ENCODE assay signal across 11 cellular contexts in genomic region chr1:184743062-184743756, GRCh38. TPM values are rescaled to one million over a fixed set of nuclear protein-coding genes. Genes with fewer than 3 reads are reported as not detected.
DNase-seq lines count a peak whose midpoint lies in the region; ATAC-seq, FAIRE-seq and TF ChIP-seq lines count a peak whose summit lies in the region.
"Had no signal": no experiment of that assay in that cellular context is flagged by ENCODE, and none has a peak within 500 bp of the region (broad histone marks: within the 10 kb centered on the region; RNA-seq: fewer than 3 reads in every experiment).

No MANE protein-coding gene starts in this region.

- no peak for TF ChIP-seq POLR2A in GM12878 (IDR thresholded peaks at IDR 0.05; ENCODE audit: low read depth, low read length)

- H3K4me1 ChIP-seq in GM12878 (ENCODE audit: control insufficient read depth, insufficient read depth, low read length) (peaks cover 35% of the 10 kb centered on the region), heart right ventricle (peaks cover 3 to 40% (median 21%) of the 10 kb centered on the region in 9 donors), mesendoderm (ENCODE audit: control insufficient read depth, low read depth, low read length) (no peaks in the 10 kb centered on the region)
- H3K4me1 ChIP-seq: breast epithelium had no signal

- no peak overlapping the region for H2BK120ac ChIP-seq in mesendoderm (ENCODE audit: low read depth, low read length)

- H3K56ac ChIP-seq in mesendoderm (ENCODE audit: low read length) = no peak overlapping the region

- H4K5ac ChIP-seq in mesendoderm (ENCODE audit: low read length) = no peak overlapping the region

- intact Hi-C loops in GM12878 (cut with micrococcal nuclease; ENCODE audit: unreplicated experiment) = no loop called here
- intact Hi-C loops in heart right ventricle (cut with DNase I) = no loop called here

- in situ Hi-C loops in GM12878 (cut with MboI) = loop anchor here (25.0 kb wide), 1 partner anchor 1619 kb away; no protein-coding TSS in a partner anchor

- TF ChIP-seq RAD21 in GM12878 (IDR thresholded peaks at IDR 0.05; ENCODE audit: insufficient read depth, low read depth, low read length) = no peak

- TF ChIP-seq CTCF in GM12864 (IDR thresholded peaks at IDR 0.05; ENCODE audit: low read depth, low read length, missing control alignments) = no peak
- no peak for TF ChIP-seq CTCF in GM20000 (IDR thresholded peaks at IDR 0.05; ENCODE audit: extremely low read depth, missing control alignments)
- TF ChIP-seq CTCF in GM12878 (IDR thresholded peaks at IDR 0.05 in 2 of 3, conservative IDR thresholded peaks at IDR 0.05 in 1 of 3; ENCODE audit: control insufficient read depth in 2 of 3, extremely low read depth in 1 of 3, insufficient read depth in 1 of 3, low read depth in 3 of 3, low read length in 3 of 3) = no peak
- no peak for TF ChIP-seq CTCF in heart right ventricle (IDR thresholded peaks at IDR 0.05)
- TF ChIP-seq CTCF in omental fat pad (IDR thresholded peaks at IDR 0.05) = no peak

- peak overlapping the region; percentile 38; the same call in 1 of the 2 replicates for H3K9ac ChIP-seq in GM12878 (ENCODE audit: control insufficient read depth, insufficient read depth, low read length)
- no peak overlapping the region for H3K9ac ChIP-seq in mesendoderm (ENCODE audit: low read length)

- peak; percentile 45 for ATAC-seq in HG03460 (IDR thresholded peaks at IDR 0.05; ENCODE audit: unreplicated experiment)
- peak; percentile 74 for ATAC-seq in GM12878
- ATAC-seq in heart right ventricle = no peak
- no peak for ATAC-seq in omental fat pad (ENCODE audit: low FRiP score)

- H3K9me3 ChIP-seq in GM12878 (replicated peaks; ENCODE audit: control insufficient read depth, insufficient read depth, low read length) (no peaks in the 10 kb centered on the region), heart right ventricle (no peaks in the 10 kb centered on the region)
- H3K9me3 ChIP-seq: breast epithelium, neutrophil had no signal

- H2AK5ac ChIP-seq in mesendoderm (ENCODE audit: low read length) = no peak overlapping the region

- H3K27ac ChIP-seq in GM12878 (ENCODE audit: control insufficient read depth, insufficient read depth) (peak overlapping the region; percentile 71), heart right ventricle (peak overlapping the region in 1 of 10 donors; percentile 21), mesendoderm (ENCODE audit: low read depth, low read length) (no peak overlapping the region)
- H3K27ac ChIP-seq: breast epithelium, neutrophil had no signal

- no peak overlapping the region for H2BK15ac ChIP-seq in mesendoderm (replicated peaks; ENCODE audit: low read depth)

- peak overlapping the region; percentile 39 for H3K4me2 ChIP-seq in GM12878 (ENCODE audit: control insufficient read depth, insufficient read depth)
- H3K4me2 ChIP-seq in mesendoderm (ENCODE audit: low read length) = no peak overlapping the region

- SMC1A ChIA-PET in GM12878 (lab: Charles Lee; ENCODE audit: uncharacterized antibody, unreplicated experiment) = interaction anchor here (1.4 to 4.4 kb wide), 2 partner anchors 9 to 11 kb away, joined by 3 to 39 read pairs; partner anchors contain the start of gene EDEM3

- RAD21 ChIA-PET in GM12878 (lab: Charles Lee; ENCODE audit: unreplicated experiment) = interaction anchor here (0.9 to 2.3 kb wide), 4 partner anchors 9 to 425 kb away, joined by 3 to 11 read pairs (median 3); partner anchors contain the start of gene EDEM3

- TF ChIP-seq EP300 in GM12878 (IDR thresholded peaks at IDR 0.05; ENCODE audit: borderline replicate concordance in 1 of 2, control insufficient read depth in 1 of 2, low read depth in 2 of 2, low read length in 2 of 2) = peak; percentile 85 to 87

- WGBS in GM12878 (ENCODE audit: insufficient coverage, insufficient replicate concordance, low lambda C conversion rate, missing lambda C conversion rate) = 13% methylated on average over 2 of the region's 2 CpGs
- 83 to 90% methylated on average over 2 of the region's 2 CpGs for WGBS in heart right ventricle, 2 donors
- WGBS in mesendoderm (ENCODE audit: extremely low coverage, insufficient coverage, low lambda C conversion rate) = no CpG with 5 or more reads among the region's 2 CpGs

- H4K8ac ChIP-seq in mesendoderm (ENCODE audit: low read depth, low read length) = no peak overlapping the region

- DNase-seq in GM12864 (ENCODE audit: low read depth) (peak; percentile 72), GM20000 (ENCODE audit: low spot score) (peak; percentile 35), GM12878 (ENCODE audit: low read depth, low spot score) (peak; percentile 57), heart right ventricle (no peak), mesendoderm (no peak), omental fat pad (ENCODE audit: low spot score) (no peak), LoVo (ENCODE audit: low spot score) (no peak)
- DNase-seq: NCI-H1694 treated with DMSO at 0.1 percent for 48 hours had no signal

- H3K79me1 ChIP-seq in mesendoderm (ENCODE audit: low read length) = no peaks in the 10 kb centered on the region

- POLR2A ChIA-PET in GM12878 (lab: Charles Lee) = interaction anchor here (0.9 to 1.7 kb wide), 3 partner anchors 8 to 12 kb away, joined by 3 to 13 read pairs (median 3); partner anchors contain the start of gene EDEM3

- peaks cover 14% of the 10 kb centered on the region for H3K79me2 ChIP-seq in GM12878 (ENCODE audit: control insufficient read depth, insufficient read depth, low read length)
- H3K79me2 ChIP-seq in mesendoderm (ENCODE audit: control insufficient read depth, insufficient read depth, low read length) = no peaks in the 10 kb centered on the region

- no peak overlapping the region for H3K4ac ChIP-seq in mesendoderm (ENCODE audit: low read depth, low read length)

- no TSS peak for BruUV-seq in GM12878 (replicated peaks; lab: Mats Ljungman, UMichigan)

- H3K36me3 ChIP-seq in GM12878 (ENCODE audit: control insufficient read depth in 2 of 2, insufficient read depth in 2 of 2, low read length in 1 of 2) (no peaks in the 10 kb centered on the region), heart right ventricle (peaks cover 0 to 8% (median 0%) of the 10 kb centered on the region in 9 donors), mesendoderm (ENCODE audit: control insufficient read depth, insufficient read depth, low read length) (no peaks in the 10 kb centered on the region)
- H3K36me3 ChIP-seq: breast epithelium, neutrophil had no signal

- CTCF ChIA-PET in GM12878 (lab: Yijun Ruan, JAX) = interaction anchor here (0.8 to 2.2 kb wide), 4 partner anchors 9 to 228 kb away, joined by 3 to 11 read pairs (median 3); no protein-coding TSS in a partner anchor

- no peak for FAIRE-seq in GM12878 (lab: Jason Lieb, UNC)

- no peaks in the 10 kb centered on the region for H3K27me3 ChIP-seq in GM12878 (replicated peaks in 1 of 2; ENCODE audit: control insufficient read depth in 2 of 2, insufficient read depth in 2 of 2, low read length in 1 of 2)
- no peaks in the 10 kb centered on the region for H3K27me3 ChIP-seq in heart right ventricle
- H3K27me3 ChIP-seq in mesendoderm (ENCODE audit: insufficient read depth, low read length, poor library complexity) = no peaks in the 10 kb centered on the region
- H3K27me3 ChIP-seq: breast epithelium, neutrophil had no signal

- no peak overlapping the region for H3K18ac ChIP-seq in mesendoderm (ENCODE audit: low read length)

- no peak overlapping the region for H2BK5ac ChIP-seq in mesendoderm (ENCODE audit: low read length)

- H3K23ac ChIP-seq in mesendoderm (ENCODE audit: low read length) = no peak overlapping the region

- H2AFZ ChIP-seq in GM12878 (ENCODE audit: control insufficient read depth, low read depth, low read length) = no peak overlapping the region

- no peaks in the 10 kb centered on the region for H4K20me1 ChIP-seq in GM12878 (ENCODE audit: control insufficient read depth, insufficient read depth)

- H3K4me3 ChIP-seq in GM12864 (ENCODE audit: low read depth, low read length) (no peak overlapping the region), GM12878 (0 out of 2 replicates have a peak overlapping the region, but pooled peaks have one; percentile 35), heart right ventricle (no peak overlapping the region), mesendoderm (ENCODE audit: low read length) (no peak overlapping the region)
- H3K4me3 ChIP-seq: breast epithelium had no signal

TF ChIP-seq in GM12878, 131 proteins besides CTCF, POLR2A, EP300 and RAD21 (continues in another document):
- TF ChIP-seq FOXM1 (IDR thresholded peaks at IDR 0.05; ENCODE audit: low read depth, low read length) (peak; percentile 71; the same call in 1 of the 2 replicates), IKZF2 (IDR thresholded peaks at IDR 0.05) (peak; percentile 69 to 79; a peak in 2 of 4 replicates), TAF1 (IDR thresholded peaks at IDR 0.05; ENCODE audit: borderline replicate concordance, low read depth, low read length) (no peak)

RNA-seq across cellular contexts. Expression of gene EDEM3, which starts 11.4 kb away (rescaled TPM):
- 29.6 and 30.7 TPM in 2 replicates for total RNA-seq in GM12878 (2013; cell fraction: nucleolus; rRNA removed)
- total RNA-seq in GM12878 (2014; rRNA removed) (14.2 and 17.2 TPM in 2 replicates), GM12878 (2014; rRNA removed; fragmentation: Illumina TruSeq; extraction: Trizol) (18.3 and 19.3 TPM in 2 replicates), GM12878 (2021) (12.9 and 19.0 TPM in 2 replicates), heart right ventricle (10 to 100 TPM; 12.1 to 26.8 (median 18.4) TPM), omental fat pad (10 to 100 TPM; 33.5 to 72.5 (median 40.9) TPM)
- polyA plus RNA-seq in GM12878 (2011; ENCODE audit: low read depth) = 4.3 TPM
- polyA plus RNA-seq in GM12878 (2011; rRNA removed) (10.1 and 17.4 TPM in 2 replicates), GM12878 (2014; fragmentation: Illumina TruSeq; extraction: Trizol) (14.3 and 16.3 TPM in 2 replicates), GM12878 (2014; fragmentation: Nextera tagmentation; extraction: Ambion mirVana) (1 to 10 TPM; 6.4 to 9.2 TPM), GM12878 (2014; rRNA removed) (7.4 and 8.0 TPM in 2 replicates), GM12878 (2016; fragmentation: Nextera tagmentation; extraction: Ambion mirVana) (10 to 100 TPM; 15.5 to 18.3 TPM), heart right ventricle (10 to 100 TPM in 1 of 2 donors, 1 to 10 TPM in 1; 7.8 to 10.9 TPM)
- polyA plus RNA-seq in GM12878 (2011; cell fraction: cytosol; rRNA removed) = 4.8 and 5.5 TPM in 2 replicates
- 14.8 and 18.6 TPM in 2 replicates for polyA plus RNA-seq in GM12878 (2011; cell fraction: nucleus; rRNA removed)
- polyA plus RNA-seq in GM12878 (2012) = 6.6 and 9.6 TPM in 2 replicates
- polyA minus RNA-seq in GM12878 (2011; rRNA and poly(A)+ RNA removed) = 20.9 and 56.0 TPM in 2 replicates
- polyA minus RNA-seq in GM12878 (2011; cell fraction: cytosol; rRNA and poly(A)+ RNA removed) = 9.3 and 20.7 TPM in 2 replicates
- 9.1 and 11.7 TPM in 2 replicates for polyA minus RNA-seq in GM12878 (2011; cell fraction: nucleus; rRNA and poly(A)+ RNA removed)
- 7.4 TPM for polyA plus RNA-seq in mesendoderm (2013, experiment 1 of 2)
- 8.0 TPM for polyA plus RNA-seq in mesendoderm (2013, experiment 2 of 2)

Comparison
In these comparisons a context has a peak if more than half of its experiments do, and no peak if none do; other contexts are left out.
1. DNase-seq: peak in GM12864 (single experiment), GM20000 (single experiment) and GM12878 (single experiment); none in heart right ventricle (0 of 2), mesendoderm (single experiment), omental fat pad (single experiment) and LoVo (single experiment).
2. ATAC-seq: peak in HG03460 (single experiment) and GM12878 (single experiment); none in heart right ventricle (0 of 8) and omental fat pad (single experiment).